In the genomic region with DNA sequence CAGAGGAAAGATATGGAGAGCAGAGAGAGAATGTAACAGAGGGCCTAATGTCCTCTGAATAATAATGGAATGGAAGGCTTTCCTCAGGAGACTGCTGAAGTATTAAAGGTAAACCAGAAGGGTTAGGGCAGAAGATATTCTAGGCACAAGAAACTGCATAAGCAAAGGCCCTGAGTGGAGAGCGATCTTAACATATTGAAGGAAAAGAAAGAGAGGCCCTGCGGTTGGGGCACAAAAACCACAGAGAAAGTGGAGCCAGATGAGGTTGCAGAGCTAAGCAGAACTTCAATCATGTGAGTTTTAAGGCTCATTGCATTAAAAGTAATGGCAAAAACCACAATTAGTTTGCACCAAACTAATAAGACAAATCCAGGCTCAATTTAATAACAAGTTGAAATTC, we compare ENCODE assay signal across 18 cellular contexts.
DNase-seq lines count a peak whose midpoint lies in the region; ATAC-seq lines count a peak whose summit lies in the region.
"Had no signal": no experiment of that assay in that cellular context is flagged by ENCODE, and none has a peak within 500 bp of the region (broad histone marks: within the 10 kb centered on the region; RNA-seq: fewer than 3 reads in every experiment).

No MANE protein-coding gene starts in this region.

- no peak overlapping the region for H3K4me3 ChIP-seq in Jurkat, Clone E6-1 (ENCODE audit: low read length)
- H3K4me3 ChIP-seq: BLaER1 had no signal

- H3K27ac Mint-ChIP-seq in stimulated activated naive CD8-positive, alpha-beta T cell treated with anti-CD3 and anti-CD28 coated beads, Interleukin-15, amount 100 ng/mL, for 72 hours = no peak overlapping the region

- H3K4me1 Mint-ChIP-seq in stimulated activated naive CD8-positive, alpha-beta T cell treated with anti-CD3 and anti-CD28 coated beads, Interleukin-15, amount 100 ng/mL, for 72 hours = no peaks in the 10 kb centered on the region
- H3K4me1 Mint-ChIP-seq: CD4-positive, CD25-positive, alpha-beta regulatory T cell had no signal

- DNase-seq in Jurkat, Clone E6-1 (ENCODE audit: low read depth, low spot score) = peak; percentile 37
- DNase-seq in MV-4-11 (lab: John Stamatoyannopoulos, UW) = peak; percentile 15
- peak; percentile 44 for DNase-seq in NOMO-1 treated with dmso at 0.1 percent for 144 hours (lab: John Stamatoyannopoulos, UW; ENCODE audit: unreplicated experiment)
- peak; percentile 15 for DNase-seq in myocyte (ENCODE audit: low read depth)
- DNase-seq in stimulated activated naive CD8-positive, alpha-beta T cell treated with anti-CD3 and anti-CD28 coated beads, Interleukin-15, amount 100 ng/mL, for 72 hours = no peak
- no peak for DNase-seq in NCI-H748 treated with DMSO at 0.1 percent for 48 hours (lab: John Stamatoyannopoulos, UW)
- DNase-seq: CD4-positive, CD25-positive, alpha-beta regulatory T cell; DMS153; NCI-H1105 treated with DMSO at 0.1 percent for 48 hours; NCI-H146; NCI-H1930; NCI-H446; NCI-H526; PC-3; SHP77; T-helper 1 cell had no signal

- H3K9me3 Mint-ChIP-seq in stimulated activated naive CD8-positive, alpha-beta T cell treated with anti-CD3 and anti-CD28 coated beads, Interleukin-15, amount 100 ng/mL, for 72 hours = peaks cover 9 to 36% of the 10 kb centered on the region in 2 donors

- H3K27me3 Mint-ChIP-seq in stimulated activated naive CD8-positive, alpha-beta T cell treated with anti-CD3 and anti-CD28 coated beads, Interleukin-15, amount 100 ng/mL, for 72 hours = no peaks in the 10 kb centered on the region
- H3K27me3 Mint-ChIP-seq: CD4-positive, CD25-positive, alpha-beta regulatory T cell had no signal

- ATAC-seq in stimulated activated naive CD8-positive, alpha-beta T cell treated with anti-CD3 and anti-CD28 coated beads, Interleukin-15, amount 100 ng/mL, for 72 hours = no peak
- ATAC-seq in HG03521 (IDR thresholded peaks at IDR 0.05; ENCODE audit: unreplicated experiment) = no peak
- ATAC-seq: PC-3 had no signal

- H3K4me3 Mint-ChIP-seq in stimulated activated naive CD8-positive, alpha-beta T cell treated with anti-CD3 and anti-CD28 coated beads, Interleukin-15, amount 100 ng/mL, for 72 hours = no peak overlapping the region
- H3K4me3 Mint-ChIP-seq: CD4-positive, CD25-positive, alpha-beta regulatory T cell had no signal

Comparison
In these comparisons a context has a peak if more than half of its experiments do, and no peak if none do; other contexts are left out.
1. DNase-seq: peak in Jurkat, Clone E6-1 (single experiment), MV-4-11 (single experiment), NOMO-1 treated with dmso at 0.1 percent for 144 hours (single experiment) and myocyte (single experiment); none in stimulated activated naive CD8-positive, alpha-beta T cell treated with anti-CD3 and anti-CD28 coated beads, Interleukin-15, amount 100 ng/mL, for 72 hours (0 of 2) and NCI-H748 treated with DMSO at 0.1 percent for 48 hours (single experiment).